ENCODE assay signal across 38 cellular contexts in genomic region chr6:4112366-4112765, GRCh38. TPM values are rescaled to one million over a fixed set of nuclear protein-coding genes. Genes with fewer than 3 reads are reported as not detected.
"Had no signal": no experiment of that assay in that cellular context is flagged by ENCODE, and none has a peak within 500 bp of the region (broad histone marks: within the 10 kb centered on the region; RNA-seq: fewer than 3 reads in every experiment).

No MANE protein-coding gene starts in this region.

- H3K4me3 ChIP-seq: MG63 had no signal

- H3K9me3 ChIP-seq: MG63 had no signal

- DNase-seq: Karpas-422, Kasumi-1, MG63, MM.1S, MV-4-11, NCI-H1048, NCI-H1092, NCI-H1092 treated with DMSO at 0.1 percent for 48 hours, NCI-H1105, NCI-H1105 treated with DMSO at 0.1 percent for 48 hours, NCI-H1417, NCI-H1417 treated with DMSO at 0.1 percent for 48 hours, NCI-H1436, NCI-H1436 treated with DMSO at 0.1 percent for 48 hours, NCI-H146, NCI-H1694, NCI-H1694 treated with DMSO at 0.1 percent for 48 hours, NCI-H187, NCI-H187 treated with DMSO at 0.1 percent for 48 hours, NCI-H1930, NCI-H2029, NCI-H2029 treated with DMSO at 0.1 percent for 48 hours, NCI-H2081, NCI-H2081 treated with DMSO at 0.1 percent for 48 hours, NCI-H2107, NCI-H2171, NCI-H2171 treated with DMSO at 0.1 percent for 48 hours, NCI-H2227 treated with DMSO at 0.1 percent for 48 hours, NCI-H226, NCI-H446, NCI-H446 treated with DMSO at 0.1 percent for 48 hours, NCI-H510A, NCI-H510A treated with DMSO at 0.1 percent for 48 hours, NCI-H524 had no signal

- H3K36me3 ChIP-seq: MG63 had no signal

- H3K27me3 ChIP-seq: MG63 had no signal

RNA-seq across cellular contexts. Expression of gene FAM217A, which starts 33.4 kb away (rescaled TPM):
- total RNA-seq: LHCN-M2, M059J, MCF 10A, NCI-H460 had no signal
